In the genomic region with DNA sequence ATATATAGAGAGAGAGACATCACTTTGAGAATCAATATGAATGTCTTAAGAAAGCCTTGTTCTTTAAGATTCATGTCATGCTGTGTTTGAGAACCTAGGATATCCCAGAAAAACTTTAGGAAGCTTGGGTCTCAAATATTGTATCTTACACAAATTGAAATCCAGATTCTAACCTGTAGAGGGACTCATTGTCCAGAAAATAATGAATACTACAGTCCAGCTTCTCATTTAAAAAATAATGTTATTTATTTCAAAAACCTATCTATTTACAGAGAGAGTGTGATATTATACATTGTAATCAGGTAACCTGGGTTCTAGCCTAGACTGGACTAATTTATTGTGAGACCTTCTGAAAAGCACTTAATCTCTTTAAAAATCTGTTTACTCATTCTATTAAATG, we compare ENCODE assay signal across 1 cellular context.
A peak's percentile ranks its signal among the peaks of the same experiment; 100 is the strongest.
TF ChIP-seq lines count a peak whose summit lies in the region.

No MANE protein-coding gene starts in this region.

TF ChIP-seq in HepG2, 621 proteins besides CTCF, POLR2A, EP300 and RAD21:
- TF ChIP-seq MIXL1 (CRISPR knock-in tag; IDR thresholded peaks at IDR 0.05): 0 out of 2 replicates have a peak, but pooled peaks have one; percentile 32
- peak; percentile 72 for TF ChIP-seq STAG1 (CRISPR knock-in tag; IDR thresholded peaks at IDR 0.05)
- TF ChIP-seq, protein P1, sequence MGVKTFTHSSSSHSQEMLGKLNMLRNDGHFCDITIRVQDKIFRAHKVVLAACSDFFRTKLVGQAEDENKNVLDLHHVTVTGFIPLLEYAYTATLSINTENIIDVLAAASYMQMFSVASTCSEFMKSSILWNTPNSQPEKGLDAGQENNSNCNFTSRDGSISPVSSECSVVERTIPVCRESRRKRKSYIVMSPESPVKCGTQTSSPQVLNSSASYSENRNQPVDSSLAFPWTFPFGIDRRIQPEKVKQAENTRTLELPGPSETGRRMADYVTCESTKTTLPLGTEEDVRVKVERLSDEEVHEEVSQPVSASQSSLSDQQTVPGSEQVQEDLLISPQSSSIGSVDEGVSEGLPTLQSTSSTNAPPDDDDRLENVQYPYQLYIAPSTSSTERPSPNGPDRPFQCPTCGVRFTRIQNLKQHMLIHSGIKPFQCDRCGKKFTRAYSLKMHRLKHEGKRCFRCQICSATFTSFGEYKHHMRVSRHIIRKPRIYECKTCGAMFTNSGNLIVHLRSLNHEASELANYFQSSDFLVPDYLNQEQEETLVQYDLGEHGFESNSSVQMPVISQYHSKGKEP (CRISPR knock-in tag; IDR thresholded peaks at IDR 0.05): no peak
TF ChIP-seq in HepG2: peak in this region for 2.
